1 cellular context compared by ENCODE assay signal in genomic region chr2:15766303-15766861, GRCh38.
TF ChIP-seq lines count a peak whose summit lies in the region.

No MANE protein-coding gene starts in this region.

TF ChIP-seq in HepG2, 621 proteins besides CTCF, POLR2A, EP300 and RAD21 (continued from another document and continues in another):
- TF ChIP-seq, protein P1, sequence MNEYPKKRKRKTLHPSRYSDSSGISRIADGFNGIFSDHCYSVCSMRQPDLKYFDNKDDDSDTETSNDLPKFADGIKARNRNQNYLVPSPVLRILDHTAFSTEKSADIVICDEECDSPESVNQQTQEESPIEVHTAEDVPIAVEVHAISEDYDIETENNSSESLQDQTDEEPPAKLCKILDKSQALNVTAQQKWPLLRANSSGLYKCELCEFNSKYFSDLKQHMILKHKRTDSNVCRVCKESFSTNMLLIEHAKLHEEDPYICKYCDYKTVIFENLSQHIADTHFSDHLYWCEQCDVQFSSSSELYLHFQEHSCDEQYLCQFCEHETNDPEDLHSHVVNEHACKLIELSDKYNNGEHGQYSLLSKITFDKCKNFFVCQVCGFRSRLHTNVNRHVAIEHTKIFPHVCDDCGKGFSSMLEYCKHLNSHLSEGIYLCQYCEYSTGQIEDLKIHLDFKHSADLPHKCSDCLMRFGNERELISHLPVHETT (CRISPR knock-in tag; conservative IDR thresholded peaks at IDR 0.05): no peak
- TF ChIP-seq MAFF (IDR thresholded peaks at IDR 0.05; ENCODE audit: low read depth, low read length) (no peak), ZNF598 (CRISPR knock-in tag; IDR thresholded peaks at IDR 0.05; ENCODE audit: borderline replicate concordance) (no peak), ZNF234 (CRISPR knock-in tag; conservative IDR thresholded peaks at IDR 0.05) (no peak), TRIM24 (CRISPR knock-in tag; IDR thresholded peaks at IDR 0.05) (peak; percentile 56), ZNF513 (CRISPR knock-in tag; conservative IDR thresholded peaks at IDR 0.05) (no peak), ADNP (CRISPR knock-in tag; IDR thresholded peaks at IDR 0.05) (no peak), ZNF331 (CRISPR knock-in tag; IDR thresholded peaks at IDR 0.05) (peak; percentile 77), HINFP (CRISPR knock-in tag; IDR thresholded peaks at IDR 0.05; ENCODE audit: low read depth) (0 out of 2 replicates have a peak, but pooled peaks have one; percentile 49), MAF1 (CRISPR knock-in tag; IDR thresholded peaks at IDR 0.05; ENCODE audit: borderline replicate concordance) (no peak), SP2 (CRISPR knock-in tag; IDR thresholded peaks at IDR 0.05) (no peak), ZNF281 (CRISPR knock-in tag; IDR thresholded peaks at IDR 0.05; ENCODE audit: borderline replicate concordance) (peak; percentile 87), ZBTB38 (CRISPR knock-in tag; IDR thresholded peaks at IDR 0.05) (no peak), ZZZ3 (CRISPR knock-in tag; IDR thresholded peaks at IDR 0.05; ENCODE audit: borderline replicate concordance) (no peak), ZNF180 (CRISPR knock-in tag; IDR thresholded peaks at IDR 0.05; ENCODE audit: borderline replicate concordance, low read depth) (no peak), ZNF296 (CRISPR knock-in tag; conservative IDR thresholded peaks at IDR 0.05) (no peak), ZNF704 (CRISPR knock-in tag; IDR thresholded peaks at IDR 0.05; ENCODE audit: borderline replicate concordance) (no peak), PPARG (CRISPR knock-in tag; conservative IDR thresholded peaks at IDR 0.05) (peak; percentile 87), HOXA7 (CRISPR knock-in tag; IDR thresholded peaks at IDR 0.05) (no peak), SMARCC2 (IDR thresholded peaks at IDR 0.05) (no peak), ARNTL (CRISPR knock-in tag; IDR thresholded peaks at IDR 0.05) (peak; percentile 55; the same call in 1 of the 2 replicates), NCOA5 (CRISPR knock-in tag; IDR thresholded peaks at IDR 0.05) (no peak), ETS1 (CRISPR knock-in tag; IDR thresholded peaks at IDR 0.05) (no peak), KLF11 (CRISPR knock-in tag; IDR thresholded peaks at IDR 0.05) (no peak), ZNF644 (CRISPR knock-in tag; IDR thresholded peaks at IDR 0.05; ENCODE audit: low read depth) (no peak), ZNF781 (CRISPR knock-in tag; IDR thresholded peaks at IDR 0.05; ENCODE audit: borderline replicate concordance, not compliant biosample characterization) (peak; percentile 90), FOXP4 (CRISPR knock-in tag; IDR thresholded peaks at IDR 0.05) (peak; percentile 96), ZEB1 (IDR thresholded peaks at IDR 0.05; ENCODE audit: insufficient replicate concordance, low read depth) (peak; percentile 78), NFKBIZ (CRISPR knock-in tag; IDR thresholded peaks at IDR 0.05) (peak; percentile 81), CBX1 (IDR thresholded peaks at IDR 0.05; ENCODE audit: low read depth) (no peak), MEIS1 (CRISPR knock-in tag; IDR thresholded peaks at IDR 0.05; ENCODE audit: borderline replicate concordance) (peak; percentile 88; the same call in 1 of the 2 replicates), ZNF629 (CRISPR knock-in tag; conservative IDR thresholded peaks at IDR 0.05) (0 out of 2 replicates have a peak, but pooled peaks have one; percentile 43), ZBTB4 (CRISPR knock-in tag; IDR thresholded peaks at IDR 0.05; ENCODE audit: borderline replicate concordance) (0 out of 2 replicates have a peak, but pooled peaks have one; percentile 55), ZGPAT (CRISPR knock-in tag; IDR thresholded peaks at IDR 0.05) (peak; percentile 90), ZIK1 (CRISPR knock-in tag; IDR thresholded peaks at IDR 0.05; ENCODE audit: borderline replicate concordance, low read depth) (no peak), JUNB (CRISPR knock-in tag; IDR thresholded peaks at IDR 0.05; ENCODE audit: borderline replicate concordance) (no peak), ZNF850 (CRISPR knock-in tag; conservative IDR thresholded peaks at IDR 0.05) (no peak), ZNF780A (CRISPR knock-in tag; IDR thresholded peaks at IDR 0.05) (no peak), NFE2 (CRISPR knock-in tag; IDR thresholded peaks at IDR 0.05) (no peak)
- TF ChIP-seq, protein P2, sequence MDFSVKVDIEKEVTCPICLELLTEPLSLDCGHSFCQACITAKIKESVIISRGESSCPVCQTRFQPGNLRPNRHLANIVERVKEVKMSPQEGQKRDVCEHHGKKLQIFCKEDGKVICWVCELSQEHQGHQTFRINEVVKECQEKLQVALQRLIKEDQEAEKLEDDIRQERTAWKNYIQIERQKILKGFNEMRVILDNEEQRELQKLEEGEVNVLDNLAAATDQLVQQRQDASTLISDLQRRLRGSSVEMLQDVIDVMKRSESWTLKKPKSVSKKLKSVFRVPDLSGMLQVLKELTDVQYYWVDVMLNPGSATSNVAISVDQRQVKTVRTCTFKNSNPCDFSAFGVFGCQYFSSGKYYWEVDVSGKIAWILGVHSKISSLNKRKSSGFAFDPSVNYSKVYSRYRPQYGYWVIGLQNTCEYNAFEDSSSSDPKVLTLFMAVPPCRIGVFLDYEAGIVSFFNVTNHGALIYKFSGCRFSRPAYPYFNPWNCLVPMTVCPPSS (IDR thresholded peaks at IDR 0.05): no peak
- TF ChIP-seq, protein P3, sequence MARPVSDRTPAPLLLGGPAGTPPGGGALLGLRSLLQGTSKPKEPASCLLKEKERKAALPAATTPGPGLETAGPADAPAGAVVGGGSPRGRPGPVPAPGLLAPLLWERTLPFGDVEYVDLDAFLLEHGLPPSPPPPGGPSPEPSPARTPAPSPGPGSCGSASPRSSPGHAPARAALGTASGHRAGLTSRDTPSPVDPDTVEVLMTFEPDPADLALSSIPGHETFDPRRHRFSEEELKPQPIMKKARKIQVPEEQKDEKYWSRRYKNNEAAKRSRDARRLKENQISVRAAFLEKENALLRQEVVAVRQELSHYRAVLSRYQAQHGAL (CRISPR knock-in tag; IDR thresholded peaks at IDR 0.05; ENCODE audit: not compliant biosample characterization): no peak
- TF ChIP-seq, protein P4, sequence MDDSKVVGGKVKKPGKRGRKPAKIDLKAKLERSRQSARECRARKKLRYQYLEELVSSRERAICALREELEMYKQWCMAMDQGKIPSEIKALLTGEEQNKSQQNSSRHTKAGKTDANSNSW (CRISPR knock-in tag; IDR thresholded peaks at IDR 0.05; ENCODE audit: borderline replicate concordance): no peak
